9 cellular contexts compared by ENCODE assay signal in genomic region chr1:145868232-145868631, GRCh38.
"Had no signal": no experiment of that assay in that cellular context is flagged by ENCODE, and none has a peak within 500 bp of the region (broad histone marks: within the 10 kb centered on the region; RNA-seq: fewer than 3 reads in every experiment).

No MANE protein-coding gene starts in this region.

- H3K4me3 ChIP-seq: GM23248 had no signal

- FAIRE-seq: H1, H54, HepG2 had no signal

- H3K9me3 Mint-ChIP-seq: H9, HFFc6, IgD-negative memory B cell had no signal

- H3K36me3 Mint-ChIP-seq: IgD-negative memory B cell had no signal

- H3K27ac ChIP-seq: GM23248, HL-60 had no signal

- DNase-seq: GM23248, H9, HCEC 1CT, HFFc6 had no signal

- ATAC-seq: HepG2 had no signal

- H3K4me3 Mint-ChIP-seq: H9, HFFc6, IgD-negative memory B cell had no signal

- H3K27ac Mint-ChIP-seq: H9, HFFc6, IgD-negative memory B cell had no signal
